8 cellular contexts compared by ENCODE assay signal in the genomic region with DNA sequence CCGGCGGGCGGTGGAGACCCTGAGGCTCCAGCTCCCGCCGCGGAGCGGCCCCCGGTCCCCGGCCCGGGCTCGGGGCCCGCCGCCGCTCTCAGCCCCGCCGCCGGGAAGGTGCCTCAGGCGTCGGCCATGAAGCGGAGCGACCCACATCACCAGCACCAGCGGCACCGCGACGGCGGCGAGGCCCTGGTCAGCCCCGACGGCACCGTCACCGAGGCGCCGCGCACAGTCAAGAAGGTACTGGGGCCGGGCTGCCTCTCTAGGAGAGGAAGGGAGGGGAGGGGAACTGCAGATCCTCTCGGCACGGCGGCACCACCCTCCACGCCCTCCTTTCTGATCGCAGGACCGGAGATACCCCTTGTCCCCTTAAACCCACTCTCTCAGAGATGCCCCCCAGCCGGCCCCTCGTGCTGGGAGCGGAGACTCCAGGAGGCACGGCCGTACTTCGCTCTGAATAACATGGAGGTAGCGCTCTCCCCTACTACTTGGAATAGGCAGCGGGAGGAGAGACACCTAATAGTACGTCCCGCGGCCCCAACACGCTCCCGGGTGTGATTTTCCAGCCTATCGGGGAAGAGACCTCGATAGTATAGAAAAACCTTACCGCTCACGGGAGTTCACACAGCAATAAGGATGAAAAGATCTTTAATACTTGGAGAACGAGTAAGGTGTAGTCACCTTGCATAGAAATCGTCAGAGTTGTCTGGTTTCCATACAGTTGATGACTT. TPM values are rescaled to one million over a fixed set of nuclear protein-coding genes. Genes with fewer than 3 reads are reported as not detected.
DNase-seq lines count a peak whose midpoint lies in the region; ATAC-seq lines count a peak whose summit lies in the region.

No MANE protein-coding gene starts in this region.

- H3K36me3 ChIP-seq in ectodermal cell (ENCODE audit: control insufficient read depth, insufficient read depth, low read length) (no peaks in the 10 kb centered on the region), mesenchymal stem cell (ENCODE audit: control insufficient read depth in 1 of 2, insufficient read depth in 2 of 2, low read depth in 1 of 2, low read length in 2 of 2) (no peaks in the 10 kb centered on the region)

- H2BK5ac ChIP-seq in mesenchymal stem cell (ENCODE audit: low read depth, low read length, poor library complexity, severe bottlenecking): peak overlapping the region; percentile 80

- H2AFZ ChIP-seq in mesenchymal stem cell (ENCODE audit: low read depth, low read length): peak overlapping the region; percentile 92

- ATAC-seq in HG02981 (IDR thresholded peaks at IDR 0.05; ENCODE audit: unreplicated experiment): peak; percentile 26

- H3K27me3 ChIP-seq in ectodermal cell (ENCODE audit: control insufficient read depth, insufficient read depth, low read length, poor library complexity, severe bottlenecking) (no peaks in the 10 kb centered on the region), mesenchymal stem cell (ENCODE audit: control insufficient read depth in 1 of 2, insufficient read depth in 1 of 2, low read length in 2 of 2) (no peaks in the 10 kb centered on the region)

- H3K9me3 ChIP-seq in ectodermal cell (ENCODE audit: control insufficient read depth, low read length): no peaks in the 10 kb centered on the region
- H3K9me3 ChIP-seq in mesenchymal stem cell (ENCODE audit: control insufficient read depth, low read length): no peaks in the 10 kb centered on the region

- no peak overlapping the region for H2AK5ac ChIP-seq in mesenchymal stem cell (ENCODE audit: low read length, severe bottlenecking)

- no peak overlapping the region for H4K8ac ChIP-seq in mesenchymal stem cell (ENCODE audit: low read length)

- H3K9ac ChIP-seq in mesenchymal stem cell (ENCODE audit: low read length): peak overlapping the region; percentile 75

- H3K27ac ChIP-seq in ectodermal cell (ENCODE audit: insufficient read depth, low read depth, low read length, poor library complexity, severe bottlenecking) (peak overlapping the region; percentile 78), mesenchymal stem cell (ENCODE audit: low read length, poor library complexity, severe bottlenecking) (peak overlapping the region; percentile 47)

- H3K14ac ChIP-seq in mesenchymal stem cell (ENCODE audit: low read length in 2 of 2): peak overlapping the region in 1 of 2 experiments; percentile 95

- H3K4me2 ChIP-seq in mesenchymal stem cell (ENCODE audit: low read length, poor library complexity, severe bottlenecking): peak overlapping the region; percentile 95

- H2BK120ac ChIP-seq in mesenchymal stem cell (ENCODE audit: low read depth, low read length): no peak overlapping the region

- H3K79me1 ChIP-seq in mesenchymal stem cell (replicated peaks; ENCODE audit: low read length, poor library complexity, severe bottlenecking): peaks cover 16% of the 10 kb centered on the region

- DNase-seq in SIG-M5 treated with dmso at 0.1 percent for 504 hours (lab: John Stamatoyannopoulos, UW; ENCODE audit: unreplicated experiment) (peak; percentile 53), SIG-M5 (lab: John Stamatoyannopoulos, UW) (no peak), NCI-H345 (lab: John Stamatoyannopoulos, UW) (peak; percentile 41), mesenchymal stem cell (peak; percentile 68)
- DNase-seq in activated CD4-positive, alpha-beta T cell treated with anti-CD3 and anti-CD28 coated beads, Interleukin-2, amount 50 U/mL, for 48 hours: peak; percentile 59 to 67
- peak; percentile 13 for DNase-seq in stimulated activated CD8-positive, alpha-beta memory T cell treated with anti-CD3 and anti-CD28 coated beads, Interleukin-15, amount 100 ng/mL, for 1 hour (ENCODE audit: low read depth)

- H3K4me1 ChIP-seq in ectodermal cell (ENCODE audit: control insufficient read depth, insufficient read depth, low read length): peaks cover 5% of the 10 kb centered on the region
- no peaks in the 10 kb centered on the region for H3K4me1 ChIP-seq in mesenchymal stem cell (ENCODE audit: control insufficient read depth, insufficient read depth, low read depth, low read length)

- peak overlapping the region; percentile 40 for H2BK15ac ChIP-seq in mesenchymal stem cell (ENCODE audit: low read depth, poor library complexity, severe bottlenecking)

- H3K18ac ChIP-seq in mesenchymal stem cell (ENCODE audit: low read depth in 1 of 2, low read length in 2 of 2): peak overlapping the region; percentile 81 to 87

- no peak overlapping the region for H4K91ac ChIP-seq in mesenchymal stem cell (ENCODE audit: low read length)

- peak overlapping the region in 1 of 2 experiments; percentile 59 for H3K4ac ChIP-seq in mesenchymal stem cell (ENCODE audit: low read depth in 1 of 2, low read length in 2 of 2)

- H3K23ac ChIP-seq in mesenchymal stem cell (ENCODE audit: low read length in 2 of 2): peak overlapping the region in 1 of 2 experiments; percentile 89

- 0% methylated on average over 60 of the region's 60 CpGs for WGBS in ectodermal cell, 2 experiments
- 0% methylated on average over 41 of the region's 60 CpGs for WGBS in mesenchymal stem cell

- H2BK12ac ChIP-seq in mesenchymal stem cell (ENCODE audit: low read length in 2 of 2): no peak overlapping the region

- H3K4me3 ChIP-seq in ectodermal cell (ENCODE audit: insufficient read depth, low read depth, low read length) (peak overlapping the region; percentile 58), mesenchymal stem cell (ENCODE audit: insufficient read depth in 1 of 2, low read depth in 1 of 2, low read length in 2 of 2) (peak overlapping the region; percentile 86 to 97)

RNA-seq across cellular contexts. Expression of a gene that starts 0.5 kb away (rescaled TPM):
- 28.7 TPM for polyA plus RNA-seq in ectodermal cell (2013, experiment 1 of 4)
- 25.8 TPM for polyA plus RNA-seq in ectodermal cell (2013, experiment 2 of 4)
- polyA plus RNA-seq in ectodermal cell (2013, experiment 3 of 4): 22.8 TPM
- 24.2 TPM for polyA plus RNA-seq in ectodermal cell (2013, experiment 4 of 4)
- 6.2 TPM for polyA plus RNA-seq in mesenchymal stem cell (2013, experiment 1 of 2)
- 5.0 TPM for polyA plus RNA-seq in mesenchymal stem cell (2013, experiment 2 of 2)

RNA-seq across cellular contexts. Expression of a gene that starts 36.9 kb away (rescaled TPM):
- 115 TPM for polyA plus RNA-seq in ectodermal cell (2013, experiment 1 of 4)
- 122 TPM for polyA plus RNA-seq in ectodermal cell (2013, experiment 2 of 4)
- polyA plus RNA-seq in ectodermal cell (2013, experiment 3 of 4): 92.1 TPM
- polyA plus RNA-seq in ectodermal cell (2013, experiment 4 of 4): 101 TPM
- 12.2 TPM for polyA plus RNA-seq in mesenchymal stem cell (2013, experiment 1 of 2)
- polyA plus RNA-seq in mesenchymal stem cell (2013, experiment 2 of 2): 12.1 TPM
